ENCODE assay signal across 1 cellular context in the genomic region with DNA sequence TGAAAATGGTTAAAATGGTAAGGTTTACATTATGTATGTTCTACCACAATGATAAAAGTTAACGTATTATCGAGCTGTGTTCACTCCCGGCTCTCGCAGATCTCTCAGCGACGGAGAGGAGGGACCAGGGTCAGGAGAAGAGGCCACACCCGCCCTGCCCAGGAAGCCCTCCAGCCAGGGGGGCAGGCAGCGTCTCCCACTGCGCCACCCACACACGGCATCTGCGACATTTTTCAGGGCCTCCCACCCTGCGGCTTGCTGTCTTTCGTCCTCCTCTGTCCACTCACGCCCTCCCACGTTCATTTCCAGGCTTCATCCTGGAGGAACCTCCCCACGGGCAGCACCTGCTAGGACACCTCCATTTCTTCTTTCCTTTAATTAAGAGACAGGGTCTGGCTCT.
TF ChIP-seq lines count a peak whose summit lies in the region.

No MANE protein-coding gene starts in this region.

TF ChIP-seq in HCT116, 20 proteins besides CTCF, POLR2A, EP300 and RAD21:
- TF ChIP-seq, protein P1, sequence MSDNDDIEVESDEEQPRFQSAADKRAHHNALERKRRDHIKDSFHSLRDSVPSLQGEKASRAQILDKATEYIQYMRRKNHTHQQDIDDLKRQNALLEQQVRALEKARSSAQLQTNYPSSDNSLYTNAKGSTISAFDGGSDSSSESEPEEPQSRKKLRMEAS (IDR thresholded peaks at IDR 0.05): no peak
- TF ChIP-seq ELF1 (IDR thresholded peaks at IDR 0.05; ENCODE audit: borderline replicate concordance, low read depth): no peak
- no peak for TF ChIP-seq TCF7L2 (IDR thresholded peaks at IDR 0.05; ENCODE audit: borderline replicate concordance, extremely low read depth, insufficient read depth, insufficient read length)
- no peak for TF ChIP-seq POLR2AphosphoS5 (IDR thresholded peaks at IDR 0.05; ENCODE audit: low read depth, low read length)
